In the genomic region with DNA sequence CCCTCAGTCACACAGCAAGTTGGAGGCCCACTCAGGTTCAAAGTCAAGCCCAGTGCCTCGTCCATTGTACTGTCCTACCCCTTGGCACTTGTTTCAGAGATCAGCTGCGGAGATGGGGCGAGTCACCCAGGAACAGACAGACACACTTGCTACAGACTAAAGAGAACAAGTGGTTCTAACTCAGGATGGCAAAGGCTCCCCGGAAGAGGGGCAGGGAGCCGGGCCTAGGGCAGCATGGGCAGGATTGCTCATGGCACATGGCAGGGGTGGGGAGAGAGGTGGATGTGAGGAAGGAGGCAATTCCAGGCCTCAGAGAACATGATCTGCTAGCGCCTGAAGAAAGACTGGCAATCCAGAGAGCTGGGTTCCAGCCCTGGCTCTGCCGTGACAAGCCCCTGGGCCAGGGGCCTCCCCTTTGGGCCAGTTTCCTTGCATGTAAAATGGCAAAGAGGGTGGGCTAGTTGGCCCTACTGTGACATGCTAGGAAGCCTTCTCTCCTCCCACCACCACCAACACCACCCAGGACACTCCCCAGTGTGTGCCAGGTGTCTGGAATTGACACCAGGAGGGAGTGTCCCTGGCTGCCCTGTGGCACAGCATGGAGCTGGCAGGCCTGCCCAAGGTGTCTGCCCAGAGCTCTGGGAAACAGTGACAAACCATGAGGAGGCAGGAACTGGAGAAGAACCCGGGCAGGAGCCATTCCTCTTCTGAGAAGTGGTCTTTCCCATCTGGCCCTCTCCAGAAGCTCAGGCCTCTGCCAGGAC, we compare ENCODE assay signal across 10 cellular contexts. TPM values are rescaled to one million over a fixed set of nuclear protein-coding genes. Genes with fewer than 3 reads are reported as not detected.
DNase-seq lines count a peak whose midpoint lies in the region; ATAC-seq, FAIRE-seq and TF ChIP-seq lines count a peak whose summit lies in the region.
"Had no signal": no experiment of that assay in that cellular context is flagged by ENCODE, and none has a peak within 500 bp of the region (broad histone marks: within the 10 kb centered on the region; RNA-seq: fewer than 3 reads in every experiment).

No MANE protein-coding gene starts in this region.

- H2BK12ac ChIP-seq in H1 (ENCODE audit: low read depth, low read length) = peak overlapping the region; percentile 92; the same call in 1 of the 2 replicates

- H3K18ac ChIP-seq in H1 (ENCODE audit: extremely low read depth, low read length) = peak overlapping the region; percentile 71

- no peak overlapping the region for H3K14ac ChIP-seq in H1 (ENCODE audit: insufficient read length)

- no peak overlapping the region for H3K56ac ChIP-seq in H1 (replicated peaks; ENCODE audit: insufficient read length, low read depth, low read length)

- H4K91ac ChIP-seq in H1 (replicated peaks; ENCODE audit: insufficient read length, low read length) = peak overlapping the region; percentile 83

- intact Hi-C loops in activated naive CD4-positive, alpha-beta T cell treated with anti-CD3 and anti-CD28 coated beads for 36 hours (cut with micrococcal nuclease) = loop anchor here (1.0 kb wide), 7 partner anchors 9 to 176 kb away; partner anchors contain the start of gene IRF2BPL
- intact Hi-C loops in natural killer cell (cut with micrococcal nuclease) = loop anchor here (1.0 to 2.0 kb wide), 3 partner anchors 38 to 180 kb away; no protein-coding TSS in a partner anchor
- intact Hi-C loops in upper lobe of right lung (cut with DNase I) = loop anchor here (5.0 kb wide), 1 partner anchor 140 kb away; no protein-coding TSS in a partner anchor

- peak overlapping the region; percentile 90 for H2BK20ac ChIP-seq in H1 (ENCODE audit: low read length)

- no peaks in the 10 kb centered on the region for H3K27me3 Mint-ChIP-seq in activated naive CD4-positive, alpha-beta T cell treated with anti-CD3 and anti-CD28 coated beads for 36 hours (ENCODE audit: low read depth)
- H3K27me3 Mint-ChIP-seq in natural killer cell (ENCODE audit: low read depth in 2 of 2) = no peaks in the 10 kb centered on the region

- peak overlapping the region; percentile 75; the same call in 1 of the 2 replicates for H2BK5ac ChIP-seq in H1 (ENCODE audit: low read depth, low read length)

- peaks cover 21% of the 10 kb centered on the region for H3K4me1 Mint-ChIP-seq in activated naive CD4-positive, alpha-beta T cell treated with anti-CD3 and anti-CD28 coated beads for 36 hours (ENCODE audit: low read depth)
- H3K4me1 Mint-ChIP-seq in natural killer cell = peaks cover 7 to 8% of the 10 kb centered on the region in 2 donors

- CTCF ChIA-PET in activated naive CD4-positive, alpha-beta T cell treated with anti-CD3 and anti-CD28 coated beads for 36 hours (lab: Charles Lee) = interaction anchor here (0.6 to 8.7 kb wide), 44 partner anchors 8 to 183 kb away, joined by 3 to 299 read pairs (median 6); partner anchors contain the start of gene IRF2BPL
- CTCF ChIA-PET in H1 (lab: Charles Lee; ENCODE audit: partially characterized antibody) = interaction anchor here (0.6 to 10.4 kb wide), 44 partner anchors 8 to 186 kb away, joined by 3 to 237 read pairs (median 6); partner anchors contain the start of gene IRF2BPL

- no peaks in the 10 kb centered on the region for H4K20me1 ChIP-seq in H1 (replicated peaks in 1 of 2; ENCODE audit: control insufficient read depth in 1 of 2, insufficient read depth in 2 of 2, low read length in 2 of 2)

- H3K4me3 Mint-ChIP-seq in activated naive CD4-positive, alpha-beta T cell treated with anti-CD3 and anti-CD28 coated beads for 36 hours = no peak overlapping the region
- H3K4me3 Mint-ChIP-seq in natural killer cell = no peak overlapping the region

- H2AFZ ChIP-seq in H1 (ENCODE audit: low read length) = no peak overlapping the region
- H2AFZ ChIP-seq: PC-9 had no signal

- H3K4me3 ChIP-seq in H1 (ENCODE audit: extremely low read depth in 1 of 4, insufficient read depth in 2 of 4, low read depth in 3 of 4, low read length in 4 of 4) (no peak overlapping the region), upper lobe of right lung (no peak overlapping the region)
- H3K4me3 ChIP-seq: PC-9 had no signal

- peak overlapping the region; percentile 96; the same call in 1 of the 2 replicates for H2AK5ac ChIP-seq in H1 (ENCODE audit: low read depth, low read length)

- POLR2A ChIA-PET in H1 (lab: Charles Lee; ENCODE audit: partially characterized antibody) = interaction anchor here (1.0 to 1.8 kb wide), 4 partner anchors 8 to 91 kb away, joined by 3 to 4 read pairs (median 3); no protein-coding TSS in a partner anchor

- H3K23me2 ChIP-seq in H1 (ENCODE audit: low read depth, low read length) = no peaks in the 10 kb centered on the region; the same call in 1 of the 2 replicates

- TF ChIP-seq POLR2A in H1 (IDR thresholded peaks at IDR 0.05; ENCODE audit: control extremely low read depth in 1 of 2, low read depth in 2 of 2, low read length in 2 of 2) = no peak

- TF ChIP-seq CTCF in H1 (IDR thresholded peaks at IDR 0.05; ENCODE audit: control extremely low read depth in 1 of 3, insufficient read depth in 1 of 3, low read depth in 1 of 3, low read length in 3 of 3) = no peak
- no peak for TF ChIP-seq CTCF in natural killer cell (IDR thresholded peaks at IDR 0.05)
- no peak for TF ChIP-seq CTCF in upper lobe of right lung (IDR thresholded peaks at IDR 0.05)

- no peak overlapping the region for H3K4me2 ChIP-seq in H1 (ENCODE audit: insufficient read depth in 1 of 2, low read depth in 2 of 2, low read length in 2 of 2)
- H3K4me2 ChIP-seq: KMS-11, PC-9 had no signal

- peak overlapping the region; percentile 53 for H3K27ac Mint-ChIP-seq in activated naive CD4-positive, alpha-beta T cell treated with anti-CD3 and anti-CD28 coated beads for 36 hours
- peak overlapping the region in 1 of 2 donors; percentile 78 for H3K27ac Mint-ChIP-seq in natural killer cell

- H2BK120ac ChIP-seq in H1 (replicated peaks; ENCODE audit: low read depth, low read length) = peak overlapping the region; percentile 84

- peaks cover 5% of the 10 kb centered on the region for H3K9me3 Mint-ChIP-seq in activated naive CD4-positive, alpha-beta T cell treated with anti-CD3 and anti-CD28 coated beads for 36 hours
- no peaks in the 10 kb centered on the region for H3K9me3 Mint-ChIP-seq in natural killer cell

- H3K27ac ChIP-seq in H1 (ENCODE audit: low read depth, low read length) = no peak overlapping the region
- peak overlapping the region; percentile 68 for H3K27ac ChIP-seq in upper lobe of right lung
- H3K27ac ChIP-seq: KMS-11, PC-9 had no signal

- peaks cover 4% of the 10 kb centered on the region for H3K36me3 Mint-ChIP-seq in activated naive CD4-positive, alpha-beta T cell treated with anti-CD3 and anti-CD28 coated beads for 36 hours (ENCODE audit: low read depth)
- no peaks in the 10 kb centered on the region for H3K36me3 Mint-ChIP-seq in natural killer cell

- TF ChIP-seq EP300 in H1 (IDR thresholded peaks at IDR 0.05; ENCODE audit: borderline replicate concordance in 1 of 2, low read depth in 2 of 2, low read length in 2 of 2) = no peak

- FAIRE-seq in H1 (lab: Jason Lieb, UNC) (no peak), RCC 7860 (lab: Jason Lieb, UNC) (no peak)

- no peak for TF ChIP-seq RAD21 in H1 (IDR thresholded peaks at IDR 0.05 in 1 of 2, conservative IDR thresholded peaks at IDR 0.05 in 1 of 2; ENCODE audit: low read depth in 2 of 2, low read length in 2 of 2)

- no peaks in the 10 kb centered on the region for H3K79me1 ChIP-seq in H1 (ENCODE audit: low read depth, low read length)

- H4K8ac ChIP-seq in H1 (ENCODE audit: extremely low read depth, insufficient read depth, low read length) = peak overlapping the region; percentile 77

- no peak overlapping the region for H3K23ac ChIP-seq in H1 (ENCODE audit: insufficient read length)

- H3K4me1 ChIP-seq in H1 (replicated peaks in 1 of 4; ENCODE audit: control insufficient read depth in 3 of 4, insufficient read depth in 4 of 4, low read length in 3 of 4) (peaks cover 0 to 12% (median 7%) of the 10 kb centered on the region in 4 experiments; a peak in 5 of 7 replicates), upper lobe of right lung (peaks cover 24% of the 10 kb centered on the region)

- H3K9ac ChIP-seq in H1 (replicated peaks in 1 of 4; ENCODE audit: extremely low read depth in 1 of 4, low read depth in 3 of 4, low read length in 3 of 4) = no peak overlapping the region
- H3K9ac ChIP-seq: KMS-11 had no signal

- peak; percentile 51 for DNase-seq in activated naive CD4-positive, alpha-beta T cell treated with anti-CD3 and anti-CD28 coated beads for 36 hours
- DNase-seq in activated naive CD4-positive, alpha-beta T cell treated with Interleukin-2 at 50 U/mL for 16 hours = no peak
- DNase-seq in H1 (ENCODE audit: low read depth in 1 of 2, low spot score in 2 of 2) = no peak
- DNase-seq in natural killer cell = no peak
- no peak for DNase-seq in upper lobe of right lung
- DNase-seq in NCI-H2227 treated with DMSO at 0.1 percent for 48 hours (lab: John Stamatoyannopoulos, UW) = no peak
- DNase-seq in RCC 7860 (ENCODE audit: low spot score) = no peak
- no peak for DNase-seq in stimulated activated CD4-positive, alpha-beta T cell treated with anti-CD3 and anti-CD28 coated beads, Interleukin-4, amount 100 ng/mL, for 1 hour
- DNase-seq: PC-9 had no signal

- 89% methylated on average over 8 of the region's 8 CpGs; no CpG with 5 or more reads in 1 of the 2 experiments for WGBS in H1 (ENCODE audit: extremely low coverage in 1 of 2, insufficient coverage in 1 of 2, insufficient read length in 1 of 2, insufficient replicate concordance in 2 of 2, low coverage in 1 of 2, low lambda C conversion rate in 2 of 2, missing lambda C conversion rate in 1 of 2), 2 experiments

- no peaks in the 10 kb centered on the region for H3K79me2 ChIP-seq in H1 (ENCODE audit: control insufficient read depth in 1 of 2, insufficient read depth in 2 of 2, low read length in 2 of 2)

- no peak overlapping the region for H4K5ac ChIP-seq in H1 (ENCODE audit: insufficient read length, low read depth, low read length)

- H2BK15ac ChIP-seq in H1 (ENCODE audit: low read length) = peak overlapping the region; percentile 92; the same call in 1 of the 2 replicates

- H3K36me3 ChIP-seq in H1 (ENCODE audit: control insufficient read depth in 2 of 4, insufficient read depth in 4 of 4, low read length in 3 of 4) = no peaks in the 10 kb centered on the region
- H3K36me3 ChIP-seq in upper lobe of right lung = no peaks in the 10 kb centered on the region

- H3K4ac ChIP-seq in H1 (replicated peaks; ENCODE audit: insufficient read length, low read depth, low read length) = peak overlapping the region; percentile 83

- no peaks in the 10 kb centered on the region for H3K27me3 ChIP-seq in H1 (replicated peaks in 1 of 4; ENCODE audit: control insufficient read depth in 3 of 4, extremely low read depth in 1 of 4, insufficient read depth in 3 of 4, low read length in 3 of 4)
- no peaks in the 10 kb centered on the region for H3K27me3 ChIP-seq in upper lobe of right lung

- ATAC-seq in natural killer cell (peak in 2 of 3 donors; percentile 15 to 19), upper lobe of right lung (peak; percentile 39)

- H3K9me3 ChIP-seq in H1 (ENCODE audit: insufficient read depth in 2 of 2, low read depth in 1 of 2, low read length in 1 of 2) (peaks cover 3 to 5% of the 10 kb centered on the region in 2 experiments; a peak in 2 of 4 replicates), upper lobe of right lung (peaks cover 4% of the 10 kb centered on the region)

RNA-seq across cellular contexts. Expression of gene IRF2BPL, which starts 24.0 kb away (rescaled TPM):
- total RNA-seq in activated naive CD4-positive, alpha-beta T cell treated with anti-CD3 and anti-CD28 coated beads for 36 hours = 10 to 100 TPM; 34.8 to 35.2 TPM
- total RNA-seq in H1 (2021; fragmentation: NEBNext Ultra II Directional; extraction: Animal tissue kit (Norgen Biotek cat#: 25700)) = 57.0 and 59.6 TPM in 2 replicates
- polyA plus RNA-seq in H1 (2011; rRNA removed) = 18.8 and 32.1 TPM in 2 replicates
- polyA plus RNA-seq in H1 (2011; cell fraction: cytosol; rRNA removed) = 22.0 TPM
- polyA plus RNA-seq in H1 (2011; cell fraction: nucleus; rRNA removed) = 27.5 TPM
- polyA plus RNA-seq in H1 (2012, experiment 1 of 2) = 36.5 to 43.3 TPM (median 39.3 TPM) in 4 replicates
- polyA plus RNA-seq in H1 (2012, experiment 2 of 2) = 26.8 TPM
- 21.9 TPM for polyA plus RNA-seq in H1 (2013, experiment 1 of 2)
- polyA plus RNA-seq in H1 (2013, experiment 2 of 2) = 22.6 TPM
- 7.7 and 12.6 TPM in 2 replicates for polyA minus RNA-seq in H1 (2011; rRNA and poly(A)+ RNA removed)
- polyA minus RNA-seq in H1 (2011; cell fraction: cytosol; rRNA and poly(A)+ RNA removed) = 47.4 TPM
- 25.9 TPM for polyA minus RNA-seq in H1 (2011; cell fraction: nucleus; rRNA and poly(A)+ RNA removed)
- total RNA-seq in natural killer cell = 10 to 100 TPM; 39.3 to 46.5 (median 46.3) TPM
- 50.6 TPM for total RNA-seq in upper lobe of right lung

RNA-seq across cellular contexts. Expression of gene CIPC, which starts 45.6 kb away (rescaled TPM):
- 1 to 10 TPM; 5.6 to 6.1 TPM for total RNA-seq in activated naive CD4-positive, alpha-beta T cell treated with anti-CD3 and anti-CD28 coated beads for 36 hours
- 31.7 and 32.7 TPM in 2 replicates for total RNA-seq in H1 (2021; fragmentation: NEBNext Ultra II Directional; extraction: Animal tissue kit (Norgen Biotek cat#: 25700))
- polyA plus RNA-seq in H1 (2011; rRNA removed) = 13.3 and 13.9 TPM in 2 replicates
- 19.8 TPM for polyA plus RNA-seq in H1 (2011; cell fraction: cytosol; rRNA removed)
- 14.3 TPM for polyA plus RNA-seq in H1 (2011; cell fraction: nucleus; rRNA removed)
- 12.0 to 17.1 TPM (median 16.7 TPM) in 4 replicates for polyA plus RNA-seq in H1 (2012, experiment 1 of 2)
- 2.0 TPM for polyA plus RNA-seq in H1 (2012, experiment 2 of 2)
- 15.9 TPM for polyA plus RNA-seq in H1 (2013, experiment 1 of 2)
- 15.4 TPM for polyA plus RNA-seq in H1 (2013, experiment 2 of 2)
- 41.1 and 42.1 TPM in 2 replicates for polyA minus RNA-seq in H1 (2011; rRNA and poly(A)+ RNA removed)
- 17.5 TPM for polyA minus RNA-seq in H1 (2011; cell fraction: cytosol; rRNA and poly(A)+ RNA removed)
- 15.8 TPM for polyA minus RNA-seq in H1 (2011; cell fraction: nucleus; rRNA and poly(A)+ RNA removed)
- 10 to 100 TPM in 1 of 3 donors, 1 to 10 TPM in 2; 7.1 to 10.0 (median 9.9) TPM for total RNA-seq in natural killer cell
- total RNA-seq in upper lobe of right lung = 24.9 TPM
